In genomic region chr1:202237052-202237451, GRCh38 we compare ENCODE assay signal across 1 cellular context.
TF ChIP-seq lines count a peak whose summit lies in the region.

No MANE protein-coding gene starts in this region.

TF ChIP-seq in K562, 482 proteins besides CTCF, POLR2A, EP300 and RAD21 (continued from another document and continues in another):
- TF ChIP-seq CHD7 (IDR thresholded peaks at IDR 0.05; ENCODE audit: low read depth, low read length) (no peak), CREM (IDR thresholded peaks at IDR 0.05; ENCODE audit: low read depth) (0 out of 2 replicates have a peak, but pooled peaks have one; percentile 41), BHLHE40 (IDR thresholded peaks at IDR 0.05; ENCODE audit: low read length) (no peak), CTCFL (IDR thresholded peaks at IDR 0.05; ENCODE audit: borderline replicate concordance, insufficient read depth, low read depth, low read length, poor library complexity, severe bottlenecking) (peak; percentile 24), SMAD4 (CRISPR knock-in tag; conservative IDR thresholded peaks at IDR 0.05) (peak; percentile 45), HCFC1 (IDR thresholded peaks at IDR 0.05; ENCODE audit: low read depth, low read length) (no peak), CREB1 (IDR thresholded peaks at IDR 0.05) (no peak), CREB1 (CRISPR knock-in tag; IDR thresholded peaks at IDR 0.05) (0 out of 2 replicates have a peak, but pooled peaks have one; percentile 34), ZBTB5 (IDR thresholded peaks at IDR 0.05) (no peak), POLR3A (IDR thresholded peaks at IDR 0.05; ENCODE audit: borderline replicate concordance, extremely low read depth, insufficient read depth, insufficient read length) (no peak), ZNF282 (CRISPR knock-in tag; IDR thresholded peaks at IDR 0.05) (no peak), SFPQ (IDR thresholded peaks at IDR 0.05; ENCODE audit: low read depth, low read length) (no peak), PHB2 (IDR thresholded peaks at IDR 0.05; ENCODE audit: low read depth) (no peak), GTF3C2 (IDR thresholded peaks at IDR 0.05; ENCODE audit: borderline replicate concordance, extremely low read depth, insufficient read length) (no peak), KDM2B (CRISPR knock-in tag; IDR thresholded peaks at IDR 0.05) (no peak), ZNF280A (IDR thresholded peaks at IDR 0.05; ENCODE audit: low read depth, partially characterized antibody) (no peak), TGIF2 (CRISPR knock-in tag; IDR thresholded peaks at IDR 0.05) (no peak), WHSC1 (IDR thresholded peaks at IDR 0.05; ENCODE audit: low read length) (no peak), RBM22 (IDR thresholded peaks at IDR 0.05; ENCODE audit: low read depth, low read length, poor library complexity, severe bottlenecking) (no peak), HDAC2 (IDR thresholded peaks at IDR 0.05) (no peak), MAZ (CRISPR knock-in tag; conservative IDR thresholded peaks at IDR 0.05 in 1 of 2, IDR thresholded peaks at IDR 0.05 in 1 of 2) (peak in 1 of 2 experiments; percentile 79; a peak in 3 of 4 replicates), NRF1 (conservative IDR thresholded peaks at IDR 0.05 in 1 of 2, IDR thresholded peaks at IDR 0.05 in 1 of 2) (peak in 1 of 2 experiments; percentile 34; a peak in 2 of 4 replicates), NFIX (CRISPR knock-in tag; IDR thresholded peaks at IDR 0.05; ENCODE audit: low read depth) (no peak), POLR2G (IDR thresholded peaks at IDR 0.05; ENCODE audit: low read depth, low read length) (peak; percentile 78), EP400 (IDR thresholded peaks at IDR 0.05) (no peak), CBFA2T3 (IDR thresholded peaks at IDR 0.05) (no peak), VEZF1 (CRISPR knock-in tag; IDR thresholded peaks at IDR 0.05) (peak; percentile 32; the same call in 1 of the 2 replicates), ZNF778 (CRISPR knock-in tag; IDR thresholded peaks at IDR 0.05) (no peak), ZNF395 (CRISPR knock-in tag; IDR thresholded peaks at IDR 0.05) (peak; percentile 51; the same call in 1 of the 2 replicates)
